ENCODE assay signal across 26 cellular contexts in genomic region chr19:4316940-4317339, GRCh38. TPM values are rescaled to one million over a fixed set of nuclear protein-coding genes. Genes with fewer than 3 reads are reported as not detected.
"Had no signal": no experiment of that assay in that cellular context is flagged by ENCODE, and none has a peak within 500 bp of the region (broad histone marks: within the 10 kb centered on the region; RNA-seq: fewer than 3 reads in every experiment).

No MANE protein-coding gene starts in this region.

- H3K27me3 ChIP-seq: adrenal gland, breast epithelium had no signal

- H3K27ac ChIP-seq: adrenal gland, breast epithelium, SK-N-MC had no signal

- H3K4me1 ChIP-seq: adrenal gland, breast epithelium had no signal

- DNase-seq: activated CD4-positive, alpha-beta T cell treated with anti-CD3 and anti-CD28 coated beads for 48 hours; activated CD4-positive, alpha-beta T cell treated with anti-CD3 and anti-CD28 coated beads, Interleukin-2, amount 50 U/mL, for 4 hours; activated CD4-positive, CD25-positive, alpha-beta regulatory T cell treated with anti-CD3 and anti-CD28 coated beads, Interleukin-2, amount 50 U/mL, for 72 hours; activated CD8-positive, alpha-beta memory T cell treated with anti-CD3 and anti-CD28 coated beads, Interleukin-2, amount 50 U/mL, for 48 hours; activated CD8-positive, alpha-beta T cell treated with anti-CD3 and anti-CD28 coated beads, Interleukin-2, amount 10 ng/mL, durations not matched to agents 7 days and 5 days; activated naive CD4-positive, alpha-beta T cell treated with anti-CD3 and anti-CD28 coated beads, Interleukin-2, amount 50 U/mL, for 16 hours; activated naive CD8-positive, alpha-beta T cell treated with anti-CD3 and anti-CD28 coated beads, Interleukin-2, amount 10 ng/mL, durations not matched to agents 7 days and 5 days; activated T-cell treated with anti-CD3 and anti-CD28 coated beads, Interleukin-2, amount 50 U/mL, for 1 hour; adrenal gland; aorta; caudate nucleus; Karpas-422; MM.1S; NCI-H1092; NCI-H1417; NCI-H1694; NCI-H2029; NCI-H345; NCI-H510A; NCI-H526 treated with DMSO at 0.1 percent for 48 hours; NK-92 treated with Interleukin-12 subunit alpha and Interleukin-12 subunit beta, amount 100 ng/mL, for 24 hours; OCI-M1; RPMI8226 had no signal

- H3K9me3 ChIP-seq: adrenal gland, breast epithelium had no signal

- H3K4me3 ChIP-seq: adrenal gland, breast epithelium, SK-N-MC had no signal

- H3K36me3 ChIP-seq: adrenal gland, breast epithelium had no signal

RNA-seq across cellular contexts. Expression of gene FSD1, which starts 12.5 kb away (rescaled TPM):
- total RNA-seq: Right ventricle myocardium inferior had no signal
- polyA plus RNA-seq: aorta had no signal

RNA-seq across cellular contexts. Expression of gene TMIGD2, which starts 14.8 kb away (rescaled TPM):
- total RNA-seq: breast epithelium, Right ventricle myocardium inferior had no signal

RNA-seq across cellular contexts. Expression of gene SHD, which starts 37.9 kb away (rescaled TPM):
- total RNA-seq: activated CD8-positive, alpha-beta T cell treated with anti-CD3 and anti-CD28 coated beads, Interleukin-2, amount 10 ng/mL, durations not matched to agents 7 days and 5 days; activated naive CD8-positive, alpha-beta T cell treated with anti-CD3 and anti-CD28 coated beads, Interleukin-2, amount 10 ng/mL, durations not matched to agents 7 days and 5 days; aorta; breast epithelium; Right ventricle myocardium inferior had no signal
